8 cellular contexts compared by ENCODE assay signal in the genomic region with DNA sequence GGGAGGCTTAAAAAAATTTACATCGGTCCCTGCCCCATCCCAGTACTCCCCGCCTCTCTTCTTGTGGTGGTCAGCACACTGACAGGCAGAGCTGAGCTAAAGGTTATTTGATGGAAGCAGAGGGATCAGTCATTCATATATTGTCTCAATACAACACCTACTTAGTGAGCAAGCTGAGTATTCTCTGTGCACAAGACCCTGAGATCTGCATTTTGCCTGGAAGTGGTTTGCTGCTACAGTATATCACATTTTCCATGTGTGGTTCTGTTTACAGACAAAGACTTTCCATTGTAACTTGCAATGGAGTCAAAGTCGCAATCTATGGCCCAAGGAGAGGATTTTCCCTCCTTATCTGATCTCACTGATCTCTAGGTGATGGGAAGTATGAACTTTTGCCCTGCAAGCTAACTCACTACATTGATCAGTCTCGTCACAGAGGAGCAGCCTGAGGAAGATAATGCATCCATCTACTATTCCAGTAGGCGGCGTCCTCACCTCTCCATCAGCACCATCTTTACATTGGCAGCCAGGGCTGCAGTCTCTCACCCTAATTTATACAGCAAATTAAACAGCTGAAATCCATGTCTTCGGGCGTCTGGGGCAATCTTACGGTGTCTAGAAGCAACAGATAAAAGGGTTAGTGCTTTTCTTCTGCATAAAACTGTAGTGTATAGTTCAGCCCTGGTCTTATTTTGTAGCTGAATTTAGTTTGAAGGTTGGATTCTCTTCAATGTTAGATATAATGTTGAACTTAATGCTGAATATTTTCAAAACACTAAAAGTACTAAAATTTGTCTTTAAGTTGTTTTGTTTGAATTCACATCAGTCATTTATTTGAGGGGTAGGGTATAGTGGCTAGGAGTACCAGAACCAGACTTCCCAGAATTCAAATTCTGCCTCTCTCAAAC. TPM values are rescaled to one million over a fixed set of nuclear protein-coding genes. Genes with fewer than 3 reads are reported as not detected.
A peak's percentile ranks its signal among the peaks of the same experiment; 100 is the strongest.
DNase-seq lines count a peak whose midpoint lies in the region; TF ChIP-seq lines count a peak whose summit lies in the region.

No MANE protein-coding gene starts in this region.

- H3K36me3 ChIP-seq in MG63 (peaks cover 4% of the 10 kb centered on the region), hepatocyte (replicated peaks; ENCODE audit: insufficient read depth, low read depth) (no peaks in the 10 kb centered on the region)

- no peaks in the 10 kb centered on the region for H4K20me1 ChIP-seq in hepatocyte (ENCODE audit: insufficient read depth, poor library complexity, severe bottlenecking)

- H3K27me3 ChIP-seq in MG63 (peaks cover 2% of the 10 kb centered on the region; the same call in 1 of the 2 replicates), hepatocyte (no peaks in the 10 kb centered on the region)

- no peaks in the 10 kb centered on the region for H3K27me3 Mint-ChIP-seq in activated naive CD8-positive, alpha-beta T cell treated with anti-CD3 and anti-CD28 coated beads for 36 hours

- H3K4me2 ChIP-seq in hepatocyte: no peak overlapping the region

- TF ChIP-seq CTCF in hepatocyte (IDR thresholded peaks at IDR 0.05; ENCODE audit: poor library complexity): peak; percentile 84

- H3K9me3 ChIP-seq in MG63: peaks cover 4% of the 10 kb centered on the region
- H3K9me3 ChIP-seq in hepatocyte (ENCODE audit: low read depth): no peaks in the 10 kb centered on the region

- H3K4me1 ChIP-seq in hepatocyte (ENCODE audit: insufficient read depth): peaks cover 9% of the 10 kb centered on the region

- no peak overlapping the region for H3K4me3 Mint-ChIP-seq in activated naive CD8-positive, alpha-beta T cell treated with anti-CD3 and anti-CD28 coated beads for 36 hours

- peaks cover 5% of the 10 kb centered on the region for H3K36me3 Mint-ChIP-seq in activated naive CD8-positive, alpha-beta T cell treated with anti-CD3 and anti-CD28 coated beads for 36 hours

- H2AFZ ChIP-seq in hepatocyte: no peak overlapping the region

- no peak overlapping the region for H3K27ac ChIP-seq in hepatocyte

- peaks cover 8% of the 10 kb centered on the region for H3K79me2 ChIP-seq in hepatocyte

- no peaks in the 10 kb centered on the region for H3K9me2 ChIP-seq in hepatocyte (replicated peaks; ENCODE audit: insufficient read depth)

- H3K27ac Mint-ChIP-seq in activated naive CD8-positive, alpha-beta T cell treated with anti-CD3 and anti-CD28 coated beads for 36 hours: peak overlapping the region; percentile 61

- WGBS in hepatocyte (ENCODE audit: low lambda C conversion rate, missing lambda C conversion rate): 29% methylated on average over 9 of the region's 9 CpGs

- no peak overlapping the region for H3K4me3 ChIP-seq in MG63
- no peak overlapping the region for H3K4me3 ChIP-seq in hepatocyte

- H3K9me3 Mint-ChIP-seq in activated naive CD8-positive, alpha-beta T cell treated with anti-CD3 and anti-CD28 coated beads for 36 hours: no peaks in the 10 kb centered on the region

- DNase-seq in NCI-H2107 treated with DMSO at 0.1 percent for 48 hours (lab: John Stamatoyannopoulos, UW; ENCODE audit: unreplicated experiment): peak; percentile 86
- DNase-seq in NCI-H2107 (lab: John Stamatoyannopoulos, UW): no peak
- peak; percentile 61 for DNase-seq in HCEC 1CT
- peak; percentile 48 for DNase-seq in MG63
- peak; percentile 70 for DNase-seq in SK-N-DZ (ENCODE audit: low spot score)
- DNase-seq in activated naive CD8-positive, alpha-beta T cell treated with anti-CD3 and anti-CD28 coated beads for 36 hours: peak; percentile 60
- peak; percentile 81 for DNase-seq in hepatocyte (ENCODE audit: low spot score)
- peak; percentile 77 for DNase-seq in stimulated activated CD4-positive, alpha-beta T cell treated with anti-CD3 and anti-CD28 coated beads, Interleukin-15, amount 100 ng/mL, for 24 hours

- peaks cover 56% of the 10 kb centered on the region for H3K4me1 Mint-ChIP-seq in activated naive CD8-positive, alpha-beta T cell treated with anti-CD3 and anti-CD28 coated beads for 36 hours

RNA-seq across cellular contexts. Expression of a gene that starts 3.2 kb away (rescaled TPM):
- total RNA-seq in MG63 (2014; rRNA removed; shearing (Covaris generic); ENCODE audit: low replicate concordance): 5.8 and 22.9 TPM in 2 replicates
- polyA plus RNA-seq in SK-N-DZ (2014; cell fraction: cytosol; rRNA removed): 19.4 and 19.6 TPM in 2 replicates
- 57.0 and 84.9 TPM in 2 replicates for polyA plus RNA-seq in SK-N-DZ (2014; cell fraction: nucleus; rRNA removed)
- total RNA-seq in activated naive CD8-positive, alpha-beta T cell treated with anti-CD3 and anti-CD28 coated beads for 36 hours: 10 to 100 TPM; 23.7 to 24.4 TPM
- 8.3 and 8.8 TPM in 2 replicates for total RNA-seq in hepatocyte
- polyA plus RNA-seq in hepatocyte: 3.9 and 5.5 TPM in 2 replicates
